ENCODE assay signal across 11 cellular contexts in genomic region chr9:129208191-129209091, GRCh38. TPM values are rescaled to one million over a fixed set of nuclear protein-coding genes. Genes with fewer than 3 reads are reported as not detected.
DNase-seq lines count a peak whose midpoint lies in the region; ATAC-seq and TF ChIP-seq lines count a peak whose summit lies in the region.
"Had no signal": no experiment of that assay in that cellular context is flagged by ENCODE, and none has a peak within 500 bp of the region (broad histone marks: within the 10 kb centered on the region; RNA-seq: fewer than 3 reads in every experiment).

No MANE protein-coding gene starts in this region.

- no peaks in the 10 kb centered on the region for H3K27me3 Mint-ChIP-seq in activated T-helper 17 cell treated with anti-CD3 and anti-CD28 coated beads, Interleukin-2, amount 50 U/mL, for 72 hours

- peak overlapping the region; percentile 15; the same call in 1 of the 2 replicates for H3K27ac ChIP-seq in RWPE1
- H3K27ac ChIP-seq in mesodermal cell (ENCODE audit: low read depth, low read length, severe bottlenecking): peak overlapping the region; percentile 23
- H3K27ac ChIP-seq: ascending aorta, Peyer's patch had no signal

- H3K27ac Mint-ChIP-seq in activated T-helper 17 cell treated with anti-CD3 and anti-CD28 coated beads, Interleukin-2, amount 50 U/mL, for 72 hours: peak overlapping the region; percentile 61

- H3K4me1 ChIP-seq in mesodermal cell (ENCODE audit: control insufficient read depth, insufficient read depth, low read length, poor library complexity, severe bottlenecking): peaks cover 8% of the 10 kb centered on the region

- H3K36me3 ChIP-seq in mesodermal cell (ENCODE audit: control insufficient read depth, insufficient read depth, low read length): no peaks in the 10 kb centered on the region
- H3K36me3 ChIP-seq: ascending aorta, Peyer's patch had no signal

- ATAC-seq in activated T-helper 17 cell treated with anti-CD3 and anti-CD28 coated beads, Interleukin-2, amount 50 U/mL, for 72 hours (replicated peaks): no peak
- no peak for ATAC-seq in GM19463 (IDR thresholded peaks at IDR 0.05; ENCODE audit: unreplicated experiment)
- no peak for ATAC-seq in HG03097 (IDR thresholded peaks at IDR 0.05; ENCODE audit: low FRiP score, unreplicated experiment)
- no peak for ATAC-seq in GM19023 (IDR thresholded peaks at IDR 0.05; ENCODE audit: unreplicated experiment)

- no peaks in the 10 kb centered on the region for H3K9me3 ChIP-seq in mesodermal cell (ENCODE audit: control insufficient read depth, low read length)
- H3K9me3 ChIP-seq: ascending aorta, Peyer's patch had no signal

- peak overlapping the region; percentile 27 for H3K4me3 Mint-ChIP-seq in activated T-helper 17 cell treated with anti-CD3 and anti-CD28 coated beads, Interleukin-2, amount 50 U/mL, for 72 hours

- POLR2A ChIA-PET in RWPE1 (lab: Yijun Ruan, JAX; ENCODE audit: low non-redundant PET): interaction anchor here (0.6 kb wide), 1 partner anchor 70 kb away, joined by 3 read pairs; no protein-coding TSS in a partner anchor

- no peak for TF ChIP-seq CTCF in RWPE1 (conservative IDR thresholded peaks at IDR 0.05; ENCODE audit: low read depth)

- peaks cover 5% of the 10 kb centered on the region for H3K4me1 Mint-ChIP-seq in activated T-helper 17 cell treated with anti-CD3 and anti-CD28 coated beads, Interleukin-2, amount 50 U/mL, for 72 hours

- DNase-seq in RWPE1 (ENCODE audit: low spot score) (no peak), medulla oblongata (ENCODE audit: extremely low spot score) (no peak)
- peak; percentile 77 for DNase-seq in stimulated activated CD8-positive, alpha-beta memory T cell treated with anti-CD3 and anti-CD28 coated beads, Interleukin-4, amount 100 ng/mL, for 48 hours
- DNase-seq: KG1 had no signal

- H3K9me3 Mint-ChIP-seq in activated T-helper 17 cell treated with anti-CD3 and anti-CD28 coated beads, Interleukin-2, amount 50 U/mL, for 72 hours: no peaks in the 10 kb centered on the region

- CTCF ChIA-PET in RWPE1 (lab: Yijun Ruan, JAX): interaction anchor here (0.6 kb wide), 2 partner anchors 24 to 101 kb away, joined by 3 to 4 read pairs; no protein-coding TSS in a partner anchor

- no peaks in the 10 kb centered on the region for H3K36me3 Mint-ChIP-seq in activated T-helper 17 cell treated with anti-CD3 and anti-CD28 coated beads, Interleukin-2, amount 50 U/mL, for 72 hours (ENCODE audit: low read depth)

- H3K4me3 ChIP-seq in mesodermal cell (ENCODE audit: extremely low read depth, insufficient read depth, low read length, poor library complexity, severe bottlenecking): peak overlapping the region; percentile 9
- H3K4me3 ChIP-seq: ascending aorta, Peyer's patch had no signal

- 51 to 55% methylated on average over 18 to 22 of the region's 22 CpGs for WGBS in mesodermal cell (ENCODE audit: insufficient coverage in 2 of 2), 2 experiments

RNA-seq across cellular contexts. Expression of gene IER5L, which starts 30.4 kb away (rescaled TPM):
- 1 to 10 TPM in 1 of 2 donors, under 1 TPM in 1; 0.67 to 2.2 TPM for total RNA-seq in activated T-helper 17 cell treated with anti-CD3 and anti-CD28 coated beads, Interleukin-2, amount 50 U/mL, for 72 hours
- 75.6 TPM for polyA plus RNA-seq in mesodermal cell (2013, experiment 1 of 2)
- polyA plus RNA-seq in mesodermal cell (2013, experiment 2 of 2): 55.6 TPM
